In the genomic region with DNA sequence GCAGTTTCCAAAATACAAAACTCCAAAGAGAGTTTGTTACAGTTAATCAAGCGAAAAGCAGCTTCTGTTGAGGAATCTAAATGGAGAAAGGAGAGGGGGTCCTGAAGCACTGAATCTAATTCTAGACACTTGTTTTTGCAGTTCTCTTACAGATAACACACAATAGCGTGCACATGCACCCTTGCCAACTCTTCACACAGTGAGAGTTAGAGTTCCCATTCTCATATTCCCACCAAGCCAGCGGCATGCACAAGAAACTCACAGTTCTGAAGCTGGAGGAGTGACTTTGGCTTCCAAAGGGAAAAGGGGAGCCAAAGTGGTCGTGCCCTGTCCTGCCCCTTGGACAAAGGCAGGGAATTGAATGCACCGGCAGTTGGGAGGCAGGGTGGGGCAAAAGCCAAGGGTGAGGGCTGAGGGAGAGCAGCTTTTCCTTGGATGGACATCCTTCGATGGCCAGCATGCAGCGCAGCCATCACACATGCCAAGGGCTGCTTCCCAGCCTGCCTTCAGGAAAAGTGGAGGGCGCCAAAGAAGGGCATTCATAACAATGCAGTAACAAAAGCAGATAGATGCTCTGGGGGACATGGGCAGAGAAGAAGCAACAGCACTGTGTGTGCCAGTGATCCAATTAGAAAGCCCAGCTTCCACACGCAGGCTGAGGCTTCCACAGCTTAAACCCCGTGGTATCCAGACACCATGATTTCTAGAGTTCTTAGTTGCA, we compare ENCODE assay signal across 23 cellular contexts.
A peak's percentile ranks its signal among the peaks of the same experiment; 100 is the strongest.
DNase-seq lines count a peak whose midpoint lies in the region; ATAC-seq and TF ChIP-seq lines count a peak whose summit lies in the region.
"Had no signal": no experiment of that assay in that cellular context is flagged by ENCODE, and none has a peak within 500 bp of the region (broad histone marks: within the 10 kb centered on the region; RNA-seq: fewer than 3 reads in every experiment).

No MANE protein-coding gene starts in this region.

- H3K36me3 Mint-ChIP-seq in chondrocyte (ENCODE audit: low read depth), result no peaks in the 10 kb centered on the region
- peaks cover 12% of the 10 kb centered on the region for H3K36me3 Mint-ChIP-seq in nephron progenitor cell (ENCODE audit: low read depth)
- H3K36me3 Mint-ChIP-seq: activated naive CD4-positive, alpha-beta T cell treated with anti-CD3 and anti-CD28 coated beads, Interleukin-2, amount 50 U/mL, for 72 hours had no signal

- ATAC-seq in GM18868 (IDR thresholded peaks at IDR 0.05; ENCODE audit: unreplicated experiment), result no peak
- ATAC-seq: activated naive CD4-positive, alpha-beta T cell treated with anti-CD3 and anti-CD28 coated beads, Interleukin-2, amount 50 U/mL, for 72 hours; body of pancreas; HepG2; left ventricle myocardium superior had no signal

- DNase-seq in NCI-H82 treated with DMSO at 0.1 percent for 48 hours (lab: John Stamatoyannopoulos, UW; ENCODE audit: unreplicated experiment) (peak; percentile 60), chondrocyte (ENCODE audit: low spot score) (no peak), nephron progenitor cell (no peak), substantia nigra (lab: John Stamatoyannopoulos, UW) (peak in 41 of 49 donors; percentile 10 to 83 (median 49)), LoVo (ENCODE audit: low spot score) (no peak), DMS79 (lab: John Stamatoyannopoulos, UW) (no peak)
- no peak for DNase-seq in stimulated activated CD4-positive, alpha-beta T cell treated with anti-CD3 and anti-CD28 coated beads, Interleukin-15, amount 100 ng/mL, for 24 hours
- DNase-seq: ACHN; activated CD4-positive, alpha-beta T cell treated with anti-CD3 and anti-CD28 coated beads, Interleukin-2, amount 10 ng/mL, durations not matched to agents 7 days and 5 days; body of pancreas; left ventricle myocardium superior; NCI-H1105 treated with DMSO at 0.1 percent for 48 hours; NCI-H2081 treated with DMSO at 0.1 percent for 48 hours; T-helper 2 cell had no signal

- H3K4me1 Mint-ChIP-seq in chondrocyte (ENCODE audit: low read depth) (peaks cover 36% of the 10 kb centered on the region), nephron progenitor cell (peaks cover 42% of the 10 kb centered on the region)
- H3K4me1 Mint-ChIP-seq: activated CD4-positive, alpha-beta T cell treated with anti-CD3 and anti-CD28 coated beads, Interleukin-2, amount 10 ng/mL, durations not matched to agents 7 days and 5 days had no signal

- H3K27ac ChIP-seq in substantia nigra (ENCODE audit: low read depth, low read length, poor library complexity, severe bottlenecking), result peak overlapping the region; percentile 85
- H3K27ac ChIP-seq: BLaER1 treated with 17β-estradiol and CSF1 and Interleukin-3, amounts not matched to agents 10 nM and 100 nM; body of pancreas; HL-60; neutrophil; right atrium auricular region; VCaP had no signal

- H3K27me3 Mint-ChIP-seq in chondrocyte (ENCODE audit: low read depth), result no peaks in the 10 kb centered on the region
- no peaks in the 10 kb centered on the region for H3K27me3 Mint-ChIP-seq in nephron progenitor cell (ENCODE audit: low read depth, poor library complexity)
- H3K27me3 Mint-ChIP-seq: activated CD4-positive, alpha-beta T cell treated with anti-CD3 and anti-CD28 coated beads, Interleukin-2, amount 10 ng/mL, durations not matched to agents 7 days and 5 days; dendritic cell treated with granulocyte-macrophage colony-stimulating factor and Interleukin-4, amounts not matched to agents 40 ng/mL and 50 ng/mL, for 4 days had no signal

- no peak overlapping the region for H3K4me3 Mint-ChIP-seq in chondrocyte (ENCODE audit: unreplicated experiment)
- H3K4me3 Mint-ChIP-seq in nephron progenitor cell, result no peak overlapping the region
- H3K4me3 Mint-ChIP-seq: activated CD4-positive, alpha-beta T cell treated with anti-CD3 and anti-CD28 coated beads, Interleukin-2, amount 10 ng/mL, durations not matched to agents 7 days and 5 days; dendritic cell treated with granulocyte-macrophage colony-stimulating factor and Interleukin-4, amounts not matched to agents 40 ng/mL and 50 ng/mL, for 4 days had no signal

- TF ChIP-seq CTCF in chondrocyte (IDR thresholded peaks at IDR 0.05) (no peak), nephron progenitor cell (IDR thresholded peaks at IDR 0.05) (no peak)

- H3K27ac Mint-ChIP-seq in chondrocyte (ENCODE audit: unreplicated experiment), result peak overlapping the region; percentile 5
- peak overlapping the region; percentile 29 for H3K27ac Mint-ChIP-seq in nephron progenitor cell
- H3K27ac Mint-ChIP-seq: activated CD4-positive, alpha-beta T cell treated with anti-CD3 and anti-CD28 coated beads, Interleukin-2, amount 10 ng/mL, durations not matched to agents 7 days and 5 days; activated naive CD4-positive, alpha-beta T cell treated with anti-CD3 and anti-CD28 coated beads, Interleukin-2, amount 50 U/mL, for 72 hours; dendritic cell treated with granulocyte-macrophage colony-stimulating factor and Interleukin-4, amounts not matched to agents 40 ng/mL and 50 ng/mL, for 4 days had no signal

- H3K9me3 Mint-ChIP-seq in chondrocyte (ENCODE audit: low read depth) (no peaks in the 10 kb centered on the region), nephron progenitor cell (no peaks in the 10 kb centered on the region)
- H3K9me3 Mint-ChIP-seq: activated CD4-positive, alpha-beta T cell treated with anti-CD3 and anti-CD28 coated beads, Interleukin-2, amount 10 ng/mL, durations not matched to agents 7 days and 5 days; activated naive CD4-positive, alpha-beta T cell treated with anti-CD3 and anti-CD28 coated beads, Interleukin-2, amount 50 U/mL, for 72 hours; dendritic cell treated with granulocyte-macrophage colony-stimulating factor and Interleukin-4, amounts not matched to agents 40 ng/mL and 50 ng/mL, for 4 days had no signal

Comparison
In these comparisons a context has a peak if more than half of its experiments do, and no peak if none do; other contexts are left out.
1. DNase-seq: peak in NCI-H82 treated with DMSO at 0.1 percent for 48 hours (single experiment) and substantia nigra (41 of 49); none in chondrocyte (single experiment), nephron progenitor cell (single experiment), stimulated activated CD4-positive, alpha-beta T cell treated with anti-CD3 and anti-CD28 coated beads, Interleukin-15, amount 100 ng/mL, for 24 hours (single experiment), LoVo (single experiment) and DMS79 (single experiment).